11 cellular contexts compared by ENCODE assay signal in the genomic region with DNA sequence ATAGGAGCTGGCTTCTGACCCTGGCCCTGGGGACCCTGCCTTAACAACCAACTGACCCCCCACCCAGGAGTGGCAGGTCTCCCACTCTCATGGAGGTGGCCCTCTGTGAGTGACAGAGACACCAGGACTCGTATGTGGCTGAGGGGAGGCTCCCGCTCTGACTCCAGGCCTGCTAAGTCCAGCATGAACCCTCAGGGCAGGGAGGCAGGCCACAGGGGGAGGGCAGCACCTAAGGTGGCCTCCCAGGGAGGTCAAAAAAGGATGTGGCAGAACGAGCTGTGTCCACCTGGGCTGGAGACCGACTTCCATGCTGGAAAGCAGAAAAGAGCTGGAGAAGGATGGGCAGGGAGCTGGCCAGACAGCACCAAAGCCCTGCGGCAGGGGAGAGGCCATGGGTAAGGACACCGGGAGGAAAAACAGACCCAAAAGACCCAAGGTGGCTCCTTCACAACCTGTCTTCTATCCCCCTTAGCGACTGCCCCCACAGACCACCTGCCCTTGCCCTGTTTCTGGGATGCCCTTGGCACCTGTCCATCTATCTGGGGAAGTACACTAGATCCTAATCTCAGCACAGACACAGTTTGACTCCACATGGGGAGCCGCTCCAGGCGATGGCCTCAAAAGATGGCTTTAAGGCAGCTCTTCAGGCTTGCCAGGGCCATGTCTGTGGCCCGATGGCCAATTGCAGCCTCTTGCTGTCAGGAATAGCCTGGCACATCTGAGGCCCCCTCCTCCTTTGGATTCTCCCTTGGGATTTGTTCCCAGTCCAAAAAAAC. TPM values are rescaled to one million over a fixed set of nuclear protein-coding genes. Genes with fewer than 3 reads are reported as not detected.
DNase-seq lines count a peak whose midpoint lies in the region; ATAC-seq and TF ChIP-seq lines count a peak whose summit lies in the region.
"Had no signal": no experiment of that assay in that cellular context is flagged by ENCODE, and none has a peak within 500 bp of the region (broad histone marks: within the 10 kb centered on the region; RNA-seq: fewer than 3 reads in every experiment).

No MANE protein-coding gene starts in this region.

- H3K4me3 ChIP-seq in OCI-LY1 (ENCODE audit: low read depth, low read length, poor library complexity, severe bottlenecking): no peak overlapping the region
- H3K4me3 ChIP-seq in mammary epithelial cell (replicated peaks in 1 of 3; ENCODE audit: insufficient read depth in 1 of 3, low read depth in 2 of 3, low read length in 3 of 3): no peak overlapping the region
- no peak overlapping the region for H3K4me3 ChIP-seq in gastrocnemius medialis
- H3K4me3 ChIP-seq: SJSA1 had no signal

- no peaks in the 10 kb centered on the region for H3K27me3 Mint-ChIP-seq in T-helper 1 cell treated with Interleukin-12 subunit alpha and Interleukin-12 subunit beta and Interleukin-4 antibody, amounts not matched to agents 30 μg/mL and 1 μg/mL, for 36 hours (ENCODE audit: low read depth)

- peaks cover 7% of the 10 kb centered on the region for H3K36me3 Mint-ChIP-seq in T-helper 1 cell treated with Interleukin-12 subunit alpha and Interleukin-12 subunit beta and Interleukin-4 antibody, amounts not matched to agents 30 μg/mL and 1 μg/mL, for 36 hours (ENCODE audit: low read depth)

- H3K9me2 ChIP-seq in OCI-LY1 (ENCODE audit: low read depth, low read length): no peaks in the 10 kb centered on the region

- TF ChIP-seq CTCF in OCI-LY1 (IDR thresholded peaks at IDR 0.05; ENCODE audit: low read length) (no peak), mammary epithelial cell (conservative IDR thresholded peaks at IDR 0.05 in 1 of 2, IDR thresholded peaks at IDR 0.05 in 1 of 2; ENCODE audit: extremely low read depth in 1 of 2, insufficient read depth in 1 of 2, low read depth in 1 of 2, low read length in 2 of 2) (no peak), gastrocnemius medialis (IDR thresholded peaks at IDR 0.05 in 4 of 5, conservative IDR thresholded peaks at IDR 0.05 in 1 of 5) (no peak)

- H4K20me1 ChIP-seq in OCI-LY1 (ENCODE audit: insufficient read depth, low read length): no peaks in the 10 kb centered on the region
- no peaks in the 10 kb centered on the region for H4K20me1 ChIP-seq in mammary epithelial cell (ENCODE audit: insufficient read depth, low read length)

- TF ChIP-seq POLR2A in gastrocnemius medialis (IDR thresholded peaks at IDR 0.05): no peak

- no peaks in the 10 kb centered on the region for H3K9me3 Mint-ChIP-seq in T-helper 1 cell treated with Interleukin-12 subunit alpha and Interleukin-12 subunit beta and Interleukin-4 antibody, amounts not matched to agents 30 μg/mL and 1 μg/mL, for 36 hours

- no peak for ATAC-seq in gastrocnemius medialis
- ATAC-seq in HG02798 (IDR thresholded peaks at IDR 0.05; ENCODE audit: poor library complexity, unreplicated experiment): no peak

- no peaks in the 10 kb centered on the region for H3K27me3 ChIP-seq in OCI-LY1 (ENCODE audit: insufficient read depth, low read length)
- H3K27me3 ChIP-seq in mammary epithelial cell (ENCODE audit: insufficient read depth, low read length): no peaks in the 10 kb centered on the region
- H3K27me3 ChIP-seq in gastrocnemius medialis: no peaks in the 10 kb centered on the region
- H3K27me3 ChIP-seq: brain microvascular endothelial cell, SJSA1 had no signal

- dilution Hi-C loops in mammary epithelial cell (cut with HindIII; ENCODE audit: low sequenced_read_pairs): no loop called here

- H2AFZ ChIP-seq in OCI-LY1 (ENCODE audit: low read length) (no peak overlapping the region), mammary epithelial cell (ENCODE audit: low read depth, low read length) (no peak overlapping the region)

- no TSS peak for BruUV-seq in mammary epithelial cell (replicated peaks; lab: Mats Ljungman, UMichigan)

- H3K27ac ChIP-seq in OCI-LY1 (ENCODE audit: low read depth, low read length, poor library complexity, severe bottlenecking): peak overlapping the region; percentile 100
- peak overlapping the region; percentile 37 for H3K27ac ChIP-seq in mammary epithelial cell (ENCODE audit: insufficient read depth, low read depth, low read length)
- H3K27ac ChIP-seq in gastrocnemius medialis: peak overlapping the region; percentile 94 to 97 (median 95)
- H3K27ac ChIP-seq: SJSA1 had no signal

- intact Hi-C loops in mammary epithelial cell (cut with micrococcal nuclease) (loop anchor here (10.0 kb wide), 1 partner anchor 312 kb away; no protein-coding TSS in a partner anchor), gastrocnemius medialis (cut with DNase I; ENCODE audit: low total_unique reads) (loop anchor here (5.0 kb wide), 2 partner anchors 125 to 140 kb away; no protein-coding TSS in a partner anchor)

- H3K79me2 ChIP-seq in OCI-LY1 (ENCODE audit: insufficient read depth, low read length) (peaks cover 49% of the 10 kb centered on the region), mammary epithelial cell (ENCODE audit: insufficient read depth, low read length) (peaks cover 98% of the 10 kb centered on the region)

- CTCF ChIA-PET in mammary epithelial cell (lab: Charles Lee; ENCODE audit: low non-redundant PET): no interaction called here

- H3K4me2 ChIP-seq in OCI-LY1 (ENCODE audit: low read length): peak overlapping the region; percentile 72; the same call in 1 of the 2 replicates
- H3K4me2 ChIP-seq in mammary epithelial cell (ENCODE audit: insufficient read depth, low read depth, low read length): no peak overlapping the region

- peak overlapping the region; percentile 91 for H3K27ac Mint-ChIP-seq in T-helper 1 cell treated with Interleukin-12 subunit alpha and Interleukin-12 subunit beta and Interleukin-4 antibody, amounts not matched to agents 30 μg/mL and 1 μg/mL, for 36 hours

- 94% methylated on average over 9 of the region's 10 CpGs for WGBS in mammary epithelial cell (ENCODE audit: low coverage, missing lambda C conversion rate)

- H3K9ac ChIP-seq in OCI-LY1 (ENCODE audit: low read length) (peak overlapping the region; percentile 92; the same call in 1 of the 2 replicates), mammary epithelial cell (ENCODE audit: insufficient read depth, low read length) (no peak overlapping the region)

- H3K36me3 ChIP-seq in OCI-LY1 (ENCODE audit: insufficient read depth, low read length) (peaks cover 16% of the 10 kb centered on the region; the same call in 1 of the 2 replicates), mammary epithelial cell (ENCODE audit: insufficient read depth, low read length) (peaks cover 3% of the 10 kb centered on the region), gastrocnemius medialis (no peaks in the 10 kb centered on the region)

- no peaks in the 10 kb centered on the region for H3K9me3 ChIP-seq in OCI-LY1 (ENCODE audit: low read length)
- no peaks in the 10 kb centered on the region for H3K9me3 ChIP-seq in mammary epithelial cell (replicated peaks; ENCODE audit: insufficient read depth, low read length)
- H3K9me3 ChIP-seq in gastrocnemius medialis: no peaks in the 10 kb centered on the region
- H3K9me3 ChIP-seq: SJSA1 had no signal

- H3K4me1 Mint-ChIP-seq in T-helper 1 cell treated with Interleukin-12 subunit alpha and Interleukin-12 subunit beta and Interleukin-4 antibody, amounts not matched to agents 30 μg/mL and 1 μg/mL, for 36 hours (ENCODE audit: low read depth): peaks cover 53% of the 10 kb centered on the region

- DNase-seq in T-helper 1 cell (no peak), mammary epithelial cell (no peak), gastrocnemius medialis (no peak), SK-N-DZ (ENCODE audit: low spot score) (no peak), NCI-H187 (lab: John Stamatoyannopoulos, UW) (no peak)
- DNase-seq: brain microvascular endothelial cell, NCI-H510A had no signal

- H3F3A ChIP-seq in OCI-LY1 (ENCODE audit: insufficient read depth, low read length): no peaks in the 10 kb centered on the region; the same call in 1 of the 2 replicates

- H3K4me3 Mint-ChIP-seq in T-helper 1 cell treated with Interleukin-12 subunit alpha and Interleukin-12 subunit beta and Interleukin-4 antibody, amounts not matched to agents 30 μg/mL and 1 μg/mL, for 36 hours: no peak overlapping the region

- in situ Hi-C loops in mammary epithelial cell (cut with MboI; ENCODE audit: low sequenced_read_pairs in 2 of 2) (no loop called here), gastrocnemius medialis (cut with MboI; ENCODE audit: low sequenced_read_pairs in 4 of 4) (no loop called here)

- peaks cover 66% of the 10 kb centered on the region for H3K4me1 ChIP-seq in OCI-LY1 (ENCODE audit: insufficient read depth, low read length, severe bottlenecking)
- peaks cover 66% of the 10 kb centered on the region for H3K4me1 ChIP-seq in mammary epithelial cell (ENCODE audit: insufficient read depth, low read length)
- peaks cover 81 to 83% of the 10 kb centered on the region in 2 donors for H3K4me1 ChIP-seq in gastrocnemius medialis

RNA-seq across cellular contexts. Expression of gene SLC35E1, which starts 10.5 kb away (rescaled TPM):
- 10 to 100 TPM; 50.8 to 67.2 TPM for total RNA-seq in mammary epithelial cell
- 48.6 TPM for polyA plus RNA-seq in mammary epithelial cell
- polyA minus RNA-seq in mammary epithelial cell: 87.8 TPM
- total RNA-seq in gastrocnemius medialis: 10 to 100 TPM; 24.1 to 60.3 (median 40.1) TPM
- polyA plus RNA-seq in SK-N-DZ (2014; cell fraction: cytosol; rRNA removed): 16.9 and 29.6 TPM in 2 replicates
- 12.1 and 13.0 TPM in 2 replicates for polyA plus RNA-seq in SK-N-DZ (2014; cell fraction: nucleus; rRNA removed)

RNA-seq across cellular contexts. Expression of gene CHERP, which starts 40.4 kb away (rescaled TPM):
- total RNA-seq in mammary epithelial cell (10 to 100 TPM in 1 of 2 donors, 1 to 10 TPM in 1; 5.7 to 49.6 TPM), gastrocnemius medialis (10 to 100 TPM in 2 of 4 donors, 1 to 10 TPM in 2; 7.4 to 12.1 (median 9.8) TPM)
- polyA plus RNA-seq in mammary epithelial cell: 9.3 TPM
- polyA minus RNA-seq in mammary epithelial cell: 15.5 TPM
- 12.0 and 13.6 TPM in 2 replicates for polyA plus RNA-seq in SK-N-DZ (2014; cell fraction: cytosol; rRNA removed)
- 28.7 and 30.1 TPM in 2 replicates for polyA plus RNA-seq in SK-N-DZ (2014; cell fraction: nucleus; rRNA removed)

RNA-seq across cellular contexts. Expression of gene MED26, which starts 45.3 kb away (rescaled TPM):
- total RNA-seq in mammary epithelial cell: 10 to 100 TPM in 1 of 2 donors, 1 to 10 TPM in 1; 8.8 to 10.9 TPM
- 6.4 TPM for polyA plus RNA-seq in mammary epithelial cell
- 4.6 TPM for polyA minus RNA-seq in mammary epithelial cell
- 10 to 100 TPM in 2 of 4 donors, 1 to 10 TPM in 2; 5.7 to 15.7 (median 9.4) TPM for total RNA-seq in gastrocnemius medialis
- 3.8 and 4.8 TPM in 2 replicates for polyA plus RNA-seq in SK-N-DZ (2014; cell fraction: cytosol; rRNA removed)
- 4.6 and 5.2 TPM in 2 replicates for polyA plus RNA-seq in SK-N-DZ (2014; cell fraction: nucleus; rRNA removed)

Comparison
In these comparisons a context has a peak if more than half of its experiments do, and no peak if none do; other contexts are left out.
1. H3K27ac ChIP-seq: peak in every context shown above with its lines; median percentile 100 in OCI-LY1; 95 in gastrocnemius medialis; 37 in mammary epithelial cell.